Comparison of ENCODE assay signal across 8 cellular contexts in genomic region chr5:160685695-160686094, GRCh38.
DNase-seq lines count a peak whose midpoint lies in the region; ATAC-seq and TF ChIP-seq lines count a peak whose summit lies in the region.

No MANE protein-coding gene starts in this region.

- H3K4me3 ChIP-seq in mammary epithelial cell (replicated peaks in 1 of 3; ENCODE audit: insufficient read depth in 1 of 3, low read depth in 2 of 3, low read length in 3 of 3): no peak overlapping the region

- H3K9me3 ChIP-seq in mammary epithelial cell (replicated peaks; ENCODE audit: insufficient read depth, low read length): no peaks in the 10 kb centered on the region

- BruUV-seq in mammary epithelial cell (replicated peaks; lab: Mats Ljungman, UMichigan): no TSS peak

- H3K79me2 ChIP-seq in mammary epithelial cell (ENCODE audit: insufficient read depth, low read length): no peaks in the 10 kb centered on the region

- DNase-seq in mammary epithelial cell (no peak), globus pallidus (ENCODE audit: low spot score) (no peak), T1000 (lab: John Stamatoyannopoulos, UW) (no peak), NCI-H1105 treated with DMSO at 0.1 percent for 48 hours (lab: John Stamatoyannopoulos, UW) (no peak)
- DNase-seq in stimulated activated effector memory CD8-positive, alpha-beta T cell treated with anti-CD3 and anti-CD28 coated beads, Interleukin-12 subunit alpha, Interleukin-12 subunit beta, amount 100 ng/mL, for 72 hours (ENCODE audit: low spot score in 2 of 2): no peak

- CTCF ChIA-PET in mammary epithelial cell (lab: Charles Lee; ENCODE audit: low non-redundant PET): no interaction called here

- dilution Hi-C loops in mammary epithelial cell (cut with HindIII; ENCODE audit: low sequenced_read_pairs): no loop called here

- in situ Hi-C loops in mammary epithelial cell (cut with MboI; ENCODE audit: low sequenced_read_pairs in 2 of 2): no loop called here

- H3K36me3 ChIP-seq in mammary epithelial cell (ENCODE audit: insufficient read depth, low read length): no peaks in the 10 kb centered on the region

- H4K20me1 ChIP-seq in mammary epithelial cell (ENCODE audit: insufficient read depth, low read length): no peaks in the 10 kb centered on the region

- H3K9me3 Mint-ChIP-seq in stimulated activated effector memory CD8-positive, alpha-beta T cell treated with anti-CD3 and anti-CD28 coated beads, Interleukin-12 subunit alpha, Interleukin-12 subunit beta, amount 100 ng/mL, for 72 hours: no peaks in the 10 kb centered on the region

- ATAC-seq in GM19438 (IDR thresholded peaks at IDR 0.05; ENCODE audit: low read depth, unreplicated experiment): peak; percentile 94
- peak; percentile 72 for ATAC-seq in HG03565 (IDR thresholded peaks at IDR 0.05; ENCODE audit: unreplicated experiment)
- no peak for ATAC-seq in stimulated activated effector memory CD8-positive, alpha-beta T cell treated with anti-CD3 and anti-CD28 coated beads, Interleukin-12 subunit alpha, Interleukin-12 subunit beta, amount 100 ng/mL, for 72 hours

- WGBS in mammary epithelial cell (ENCODE audit: low coverage, missing lambda C conversion rate): 30% methylated on average over 6 of the region's 6 CpGs

- peak; percentile 55 for TF ChIP-seq CTCF in C4-2B (conservative IDR thresholded peaks at IDR 0.05)
- TF ChIP-seq CTCF in mammary epithelial cell (conservative IDR thresholded peaks at IDR 0.05 in 1 of 2, IDR thresholded peaks at IDR 0.05 in 1 of 2; ENCODE audit: extremely low read depth in 1 of 2, insufficient read depth in 1 of 2, low read depth in 1 of 2, low read length in 2 of 2): peak; percentile 33 to 36

- no peaks in the 10 kb centered on the region for H3K27me3 ChIP-seq in mammary epithelial cell (ENCODE audit: insufficient read depth, low read length)

- no peak overlapping the region for H2AFZ ChIP-seq in mammary epithelial cell (ENCODE audit: low read depth, low read length)

- H3K27ac Mint-ChIP-seq in stimulated activated effector memory CD8-positive, alpha-beta T cell treated with anti-CD3 and anti-CD28 coated beads, Interleukin-12 subunit alpha, Interleukin-12 subunit beta, amount 100 ng/mL, for 72 hours: no peak overlapping the region

- intact Hi-C loops in mammary epithelial cell (cut with micrococcal nuclease): no loop called here

- H3K27ac ChIP-seq in C4-2B (no peak overlapping the region), mammary epithelial cell (ENCODE audit: insufficient read depth, low read depth, low read length) (no peak overlapping the region)

- H3K9ac ChIP-seq in mammary epithelial cell (ENCODE audit: insufficient read depth, low read length): no peak overlapping the region

- H3K4me1 ChIP-seq in mammary epithelial cell (ENCODE audit: insufficient read depth, low read length): no peaks in the 10 kb centered on the region

- no peak overlapping the region for H3K4me2 ChIP-seq in mammary epithelial cell (ENCODE audit: insufficient read depth, low read depth, low read length)

- H3K4me1 Mint-ChIP-seq in stimulated activated effector memory CD8-positive, alpha-beta T cell treated with anti-CD3 and anti-CD28 coated beads, Interleukin-12 subunit alpha, Interleukin-12 subunit beta, amount 100 ng/mL, for 72 hours: no peaks in the 10 kb centered on the region

- H3K4me3 Mint-ChIP-seq in stimulated activated effector memory CD8-positive, alpha-beta T cell treated with anti-CD3 and anti-CD28 coated beads, Interleukin-12 subunit alpha, Interleukin-12 subunit beta, amount 100 ng/mL, for 72 hours: no peak overlapping the region

- H3K36me3 Mint-ChIP-seq in stimulated activated effector memory CD8-positive, alpha-beta T cell treated with anti-CD3 and anti-CD28 coated beads, Interleukin-12 subunit alpha, Interleukin-12 subunit beta, amount 100 ng/mL, for 72 hours: no peaks in the 10 kb centered on the region
